33 cellular contexts compared by ENCODE assay signal in the genomic region with DNA sequence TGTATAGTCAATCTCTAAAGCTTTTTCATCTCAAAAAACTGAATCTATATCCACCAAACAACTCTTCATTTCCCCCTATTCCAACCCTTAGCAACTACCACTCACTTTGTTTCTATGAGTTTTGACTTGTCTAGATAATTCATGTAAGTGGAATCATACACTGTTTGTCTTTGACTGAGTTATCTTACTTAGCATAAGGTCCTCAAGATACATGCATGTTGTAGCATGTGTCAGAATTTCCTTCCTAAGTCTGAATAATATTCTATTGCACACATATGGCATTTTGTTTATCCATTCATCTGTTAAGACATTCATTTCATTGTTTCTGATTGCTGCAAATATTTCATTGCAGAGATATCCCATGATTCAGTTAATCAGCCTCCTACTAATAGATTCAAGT.
"Had no signal": no experiment of that assay in that cellular context is flagged by ENCODE, and none has a peak within 500 bp of the region (broad histone marks: within the 10 kb centered on the region; RNA-seq: fewer than 3 reads in every experiment).

No MANE protein-coding gene starts in this region.

- H3K27me3 Mint-ChIP-seq: activated CD4-positive, alpha-beta memory T cell treated with anti-CD3 and anti-CD28 coated beads for 36 hours; activated CD4-positive, alpha-beta T cell treated with anti-CD3 and anti-CD28 coated beads for 36 hours; activated CD4-positive, alpha-beta T cell treated with anti-CD3 and anti-CD28 coated beads, Interleukin-2, amount 10 ng/mL, durations not matched to agents 24 days and 14 days; activated naive CD8-positive, alpha-beta T cell; activated T-cell treated with anti-CD3 and anti-CD28 coated beads, Interleukin-2, amount 50 U/mL, for 24 hours; T-helper 17 cell had no signal

- H3K27me3 ChIP-seq: brain microvascular endothelial cell, cardiac muscle cell, colonic mucosa, esophagus squamous epithelium had no signal

- H3K4me3 ChIP-seq: cardiac muscle cell, colonic mucosa, esophagus squamous epithelium had no signal

- H3K27ac ChIP-seq: brain microvascular endothelial cell, cardiac muscle cell, colonic mucosa, esophagus squamous epithelium had no signal

- ATAC-seq: activated CD4-positive, alpha-beta T cell treated with anti-CD3 and anti-CD28 coated beads for 36 hours; activated CD8-positive, alpha-beta T cell treated with anti-CD3 and anti-CD28 coated beads, Interleukin-2, amount 10 ng/mL, durations not matched to agents 7 days and 5 days; activated T-cell treated with anti-CD3 and anti-CD28 coated beads, Interleukin-2, amount 50 U/mL, for 72 hours; T-helper 17 cell had no signal

- FAIRE-seq: astrocyte, endometrium, endothelial cell of umbilical vein, frontal cortex had no signal

- H3K4me3 Mint-ChIP-seq: activated CD4-positive, alpha-beta memory T cell treated with anti-CD3 and anti-CD28 coated beads for 36 hours; activated CD4-positive, alpha-beta T cell treated with anti-CD3 and anti-CD28 coated beads for 36 hours; activated CD4-positive, alpha-beta T cell treated with anti-CD3 and anti-CD28 coated beads, Interleukin-2, amount 10 ng/mL, durations not matched to agents 24 days and 14 days; activated CD8-positive, alpha-beta T cell treated with anti-CD3 and anti-CD28 coated beads, Interleukin-2, amount 10 ng/mL, durations not matched to agents 7 days and 5 days; activated naive CD8-positive, alpha-beta T cell; activated T-cell treated with anti-CD3 and anti-CD28 coated beads, Interleukin-2, amount 50 U/mL, for 24 hours; activated T-cell treated with anti-CD3 and anti-CD28 coated beads, Interleukin-2, amount 50 U/mL, for 72 hours; T-helper 17 cell; T-helper 2 cell treated with Interferon-gamma antibody and Interleukin-4, amounts not matched to agents 5 μg/mL and 100 μg/mL, for 36 hours had no signal

- H3K27ac Mint-ChIP-seq: activated CD4-positive, alpha-beta memory T cell treated with anti-CD3 and anti-CD28 coated beads for 36 hours; activated CD4-positive, alpha-beta T cell treated with anti-CD3 and anti-CD28 coated beads for 36 hours; activated CD4-positive, alpha-beta T cell treated with anti-CD3 and anti-CD28 coated beads, Interleukin-2, amount 10 ng/mL, durations not matched to agents 24 days and 14 days; activated CD8-positive, alpha-beta T cell treated with anti-CD3 and anti-CD28 coated beads, Interleukin-2, amount 10 ng/mL, durations not matched to agents 7 days and 5 days; activated naive CD8-positive, alpha-beta T cell; activated T-cell treated with anti-CD3 and anti-CD28 coated beads, Interleukin-2, amount 50 U/mL, for 24 hours; activated T-cell treated with anti-CD3 and anti-CD28 coated beads, Interleukin-2, amount 50 U/mL, for 72 hours; T-helper 17 cell; T-helper 2 cell treated with Interferon-gamma antibody and Interleukin-4, amounts not matched to agents 5 μg/mL and 100 μg/mL, for 36 hours had no signal

- DNase-seq: activated CD4-positive, alpha-beta memory T cell treated with anti-CD3 and anti-CD28 coated beads for 36 hours; activated CD4-positive, alpha-beta T cell treated with anti-CD3 and anti-CD28 coated beads for 36 hours; activated CD4-positive, alpha-beta T cell treated with anti-CD3 and anti-CD28 coated beads, Interleukin-2, amount 10 ng/mL, durations not matched to agents 24 days and 14 days; activated CD4-positive, CD25-positive, alpha-beta regulatory T cell; activated CD4-positive, CD25-positive, alpha-beta regulatory T cell treated with anti-CD3 and anti-CD28 coated beads, Interleukin-2, amount 50 U/mL, for 72 hours; activated CD8-positive, alpha-beta memory T cell treated with anti-CD3 and anti-CD28 coated beads, Interleukin-2, amount 50 U/mL, for 48 hours; activated CD8-positive, alpha-beta T cell treated with anti-CD3 and anti-CD28 coated beads, Interleukin-2, amount 10 ng/mL, durations not matched to agents 7 days and 5 days; activated gamma-delta T cell; activated naive CD4-positive, alpha-beta T cell treated with anti-CD3 and anti-CD28 coated beads, Interleukin-2, amount 50 U/mL, for 16 hours; activated naive CD4-positive, alpha-beta T cell treated with Interleukin-2 at 50 U/mL for 16 hours; activated T-cell treated with anti-CD3 and anti-CD28 coated beads for 4 hours; activated T-cell treated with anti-CD3 and anti-CD28 coated beads, Interleukin-2, amount 50 U/mL, for 24 hours; activated T-cell treated with anti-CD3 and anti-CD28 coated beads, Interleukin-2, amount 50 U/mL, for 72 hours; amniotic stem cell; anterior cingulate cortex; brain microvascular endothelial cell; central memory CD4-positive, alpha-beta T cell; cerebellar nuclear complex; colonic mucosa; effector CD8-positive, alpha-beta T cell; erythroblast; esophagus squamous epithelium; head of caudate nucleus; T-helper 1 cell; T-helper 17 cell; T1000 had no signal

- H3K36me3 ChIP-seq: brain microvascular endothelial cell, cardiac muscle cell, colonic mucosa, esophagus squamous epithelium had no signal

- H3K4me1 ChIP-seq: colonic mucosa, esophagus squamous epithelium had no signal

- H3K9me3 ChIP-seq: colonic mucosa, esophagus squamous epithelium had no signal
